2 cellular contexts compared by ENCODE assay signal in the genomic region with DNA sequence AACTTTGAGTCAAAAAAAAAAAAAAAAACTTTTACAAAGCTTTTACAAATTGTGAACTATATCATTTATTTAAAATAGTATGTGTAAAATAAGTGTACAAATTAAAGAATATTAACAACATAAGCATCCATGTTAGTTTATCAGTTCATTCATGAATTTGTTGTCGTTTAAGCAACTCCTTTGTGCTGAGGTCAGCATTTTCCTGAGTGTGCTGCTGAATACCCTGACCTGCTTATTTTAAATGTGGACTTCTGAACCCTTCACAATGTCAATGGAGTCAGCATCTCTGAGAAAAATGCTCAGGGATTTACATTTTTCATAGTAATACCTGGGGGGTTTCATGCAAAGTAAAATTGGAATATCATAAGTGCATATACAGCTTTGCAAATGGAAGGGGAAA.
TF ChIP-seq lines count a peak whose summit lies in the region.

No MANE protein-coding gene starts in this region.

TF ChIP-seq in IMR-90, 13 proteins besides CTCF, POLR2A, EP300 and RAD21:
- TF ChIP-seq MAFK (IDR thresholded peaks at IDR 0.05; ENCODE audit: low read depth, low read length): peak; percentile 100
- TF ChIP-seq BHLHE40 (IDR thresholded peaks at IDR 0.05; ENCODE audit: low read depth, low read length): no peak

TF ChIP-seq in H1, 55 proteins besides CTCF, POLR2A, EP300 and RAD21:
- TF ChIP-seq MAFK (IDR thresholded peaks at IDR 0.05; ENCODE audit: low read depth, low read length): peak; percentile 99
- TF ChIP-seq, protein P1, sequence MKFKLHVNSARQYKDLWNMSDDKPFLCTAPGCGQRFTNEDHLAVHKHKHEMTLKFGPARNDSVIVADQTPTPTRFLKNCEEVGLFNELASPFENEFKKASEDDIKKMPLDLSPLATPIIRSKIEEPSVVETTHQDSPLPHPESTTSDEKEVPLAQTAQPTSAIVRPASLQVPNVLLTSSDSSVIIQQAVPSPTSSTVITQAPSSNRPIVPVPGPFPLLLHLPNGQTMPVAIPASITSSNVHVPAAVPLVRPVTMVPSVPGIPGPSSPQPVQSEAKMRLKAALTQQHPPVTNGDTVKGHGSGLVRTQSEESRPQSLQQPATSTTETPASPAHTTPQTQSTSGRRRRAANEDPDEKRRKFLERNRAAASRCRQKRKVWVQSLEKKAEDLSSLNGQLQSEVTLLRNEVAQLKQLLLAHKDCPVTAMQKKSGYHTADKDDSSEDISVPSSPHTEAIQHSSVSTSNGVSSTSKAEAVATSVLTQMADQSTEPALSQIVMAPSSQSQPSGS (IDR thresholded peaks at IDR 0.05; ENCODE audit: low read length): no peak
TF ChIP-seq in H1: peak in this region for 1.
